In genomic region chr3:81760924-81761903, GRCh38 we compare ENCODE assay signal across 8 cellular contexts.
DNase-seq lines count a peak whose midpoint lies in the region; ATAC-seq and TF ChIP-seq lines count a peak whose summit lies in the region.

Gene GBE1, minus strand, starts transcription at chr3:81761645. Its CDS starts 128 bp downstream, at chr3:81761517.

- peak within 1 kb of the TSS; percentile 89 to 95 for H3K9ac ChIP-seq in mucosa of rectum (ENCODE audit: low read depth in 1 of 2, low read length in 2 of 2)

- ATAC-seq in GM21515 (IDR thresholded peaks at IDR 0.05; ENCODE audit: unreplicated experiment): peak; percentile 92

- DNase-seq in DMS153 (lab: John Stamatoyannopoulos, UW): peak; percentile 75
- DNase-seq in HuH-7 (ENCODE audit: low spot score): peak; percentile 58
- DNase-seq in OCI-M2 (lab: John Stamatoyannopoulos, UW; ENCODE audit: unreplicated experiment): peak; percentile 88
- peak; percentile 87 for DNase-seq in activated T-cell treated with anti-CD3 and anti-CD28 coated beads for 48 hours (ENCODE audit: low read depth)
- DNase-seq in erythroblast (lab: John Stamatoyannopoulos, UW): peak; percentile 92 to 94
- peak; percentile 90 for DNase-seq in stimulated activated CD8-positive, alpha-beta memory T cell treated with anti-CD3 and anti-CD28 coated beads, Interleukin-4, amount 100 ng/mL, for 48 hours

- no peaks in the 10 kb centered on the region for H3K27me3 ChIP-seq in mucosa of rectum (ENCODE audit: control insufficient read depth in 2 of 2, insufficient read depth in 2 of 2, low read length in 2 of 2)

- no peaks in the 10 kb centered on the region for H3K9me3 ChIP-seq in mucosa of rectum (ENCODE audit: control insufficient read depth in 2 of 2, low read length in 2 of 2)

- no peaks in the 10 kb centered on the region for H3K36me3 ChIP-seq in mucosa of rectum (ENCODE audit: control insufficient read depth in 2 of 2, insufficient read depth in 2 of 2, low read length in 2 of 2)

- H3K27ac ChIP-seq in mucosa of rectum (ENCODE audit: low read depth in 2 of 2, low read length in 2 of 2): peak within 1 kb of the TSS; percentile 97 to 99

- peak within 1 kb of the TSS; percentile 84 to 93 for H3K4me3 ChIP-seq in mucosa of rectum (ENCODE audit: low read length in 2 of 2)

- H3K4me1 ChIP-seq in mucosa of rectum (ENCODE audit: control insufficient read depth in 2 of 2, insufficient read depth in 2 of 2, low read length in 2 of 2): peaks cover 4 to 14% of the 10 kb centered on the region in 2 donors

- peak; percentile 94 for TF ChIP-seq POLR2A in erythroblast (IDR thresholded peaks at IDR 0.05; ENCODE audit: low read length)

Comparison
In these comparisons a context has a peak if more than half of its experiments do, and no peak if none do; other contexts are left out.
1. Peak in every context shown above with its lines: DNase-seq, ATAC-seq, H3K4me3 ChIP-seq and H3K27ac ChIP-seq.